In the genomic region with DNA sequence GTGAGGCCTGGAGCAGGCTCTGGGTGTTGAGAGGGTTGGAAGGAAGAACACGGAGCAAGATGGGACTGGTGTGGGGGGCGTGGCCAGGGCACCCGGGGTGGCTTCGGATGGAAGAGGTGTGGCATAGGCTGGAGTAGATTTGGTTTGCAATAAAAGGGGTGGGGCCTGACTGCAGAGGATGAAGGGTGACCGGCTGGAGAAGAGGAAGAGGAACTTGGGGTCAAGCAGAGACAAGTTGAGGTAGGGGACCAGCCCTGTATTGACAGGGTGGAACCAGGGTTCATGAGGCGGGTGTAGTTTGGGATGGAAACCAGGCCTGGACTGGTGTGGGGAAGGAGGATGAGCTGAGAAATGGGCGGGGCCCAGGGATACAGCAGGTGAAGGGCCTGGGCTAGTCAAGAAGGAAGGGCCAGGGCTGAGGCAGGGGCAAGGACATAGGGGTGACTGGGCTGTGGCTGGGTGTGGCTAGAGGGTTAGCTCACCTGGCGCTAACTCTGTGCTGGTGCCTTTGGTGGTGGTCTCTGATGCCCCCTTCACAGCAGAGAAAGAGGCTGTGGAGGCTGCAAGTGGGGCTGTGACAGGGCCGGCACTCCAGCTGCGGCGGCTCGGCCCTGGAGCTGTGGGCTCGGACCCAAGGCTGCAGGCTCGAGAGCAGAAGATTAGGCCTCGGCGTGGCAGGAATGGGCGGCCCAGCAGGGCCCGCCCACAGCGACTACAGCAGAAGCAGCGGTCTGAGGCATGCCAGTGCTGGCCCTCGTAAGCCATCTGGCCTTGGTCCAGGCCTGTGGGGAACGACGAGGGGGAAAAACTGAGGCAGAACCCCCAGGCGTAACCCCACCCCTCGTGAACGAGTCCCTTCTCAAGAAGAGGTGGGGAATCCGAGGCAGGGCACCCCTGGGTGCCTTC, we compare ENCODE assay signal across 9 cellular contexts. TPM values are rescaled to one million over a fixed set of nuclear protein-coding genes. Genes with fewer than 3 reads are reported as not detected.
DNase-seq lines count a peak whose midpoint lies in the region; ATAC-seq, FAIRE-seq and TF ChIP-seq lines count a peak whose summit lies in the region.
"Had no signal": no experiment of that assay in that cellular context is flagged by ENCODE, and none has a peak within 500 bp of the region (broad histone marks: within the 10 kb centered on the region; RNA-seq: fewer than 3 reads in every experiment).

No MANE protein-coding gene starts in this region.

- 51 to 64% methylated on average over 3 to 6 of the region's 27 CpGs for WGBS in gastroesophageal sphincter (ENCODE audit: low coverage in 1 of 2), 2 donors
- 54 to 68% (median 65%) methylated on average over 22 to 27 of the region's 27 CpGs for WGBS in small intestine, 3 donors

- H3K36me3 ChIP-seq in gastroesophageal sphincter (peaks cover 0 to 60% of the 10 kb centered on the region in 2 donors), small intestine (ENCODE audit: control insufficient read depth in 2 of 2, insufficient read depth in 2 of 2, low read length in 2 of 2) (peaks cover 0 to 9% of the 10 kb centered on the region in 2 donors)

- H3K4me3 Mint-ChIP-seq in IgD-negative memory B cell (peak overlapping the region in 3 of 4 donors; percentile 3 to 45 (median 35)), osteocyte (ENCODE audit: unreplicated experiment) (no peak overlapping the region)
- H3K4me3 Mint-ChIP-seq: activated T-cell treated with anti-CD3 and anti-CD28 coated beads, Interleukin-2, amount 50 U/mL, for 4 hours; T-helper 1 cell treated with Interleukin-12 subunit alpha and Interleukin-12 subunit beta and Interleukin-4 antibody, amounts not matched to agents 30 μg/mL and 1 μg/mL, for 36 hours had no signal

- in situ Hi-C loops in ACHN (cut with HindIII; ENCODE audit: low pct_ligation_motif_present, low pct_unique_long_range_greater_than_20kb, low sequenced_read_pairs), result no loop called here

- no peaks in the 10 kb centered on the region for H3K27me3 ChIP-seq in gastroesophageal sphincter
- no peaks in the 10 kb centered on the region for H3K27me3 ChIP-seq in small intestine (ENCODE audit: control insufficient read depth in 2 of 2, insufficient read depth in 2 of 2, low read length in 2 of 2)

- no peak for ATAC-seq in gastroesophageal sphincter

- H3K27ac ChIP-seq in gastroesophageal sphincter (peak overlapping the region in 3 of 4 donors; percentile 30 to 47 (median 41)), small intestine (ENCODE audit: low read depth in 1 of 2, low read length in 1 of 2) (peak overlapping the region in 1 of 2 donors; percentile 45)

- no peak for TF ChIP-seq POLR2A in gastroesophageal sphincter (IDR thresholded peaks at IDR 0.05)

- TF ChIP-seq CTCF in gastroesophageal sphincter (IDR thresholded peaks at IDR 0.05) (no peak), osteocyte (IDR thresholded peaks at IDR 0.05) (no peak)

- H3K4me3 ChIP-seq in gastroesophageal sphincter (no peak overlapping the region), small intestine (ENCODE audit: low read depth in 1 of 2, low read length in 2 of 2) (no peak overlapping the region)

- H3K36me3 Mint-ChIP-seq in IgD-negative memory B cell, result peaks cover 6% of the 10 kb centered on the region
- H3K36me3 Mint-ChIP-seq in osteocyte (ENCODE audit: unreplicated experiment), result peaks cover 19% of the 10 kb centered on the region

- H3K4me1 ChIP-seq in gastroesophageal sphincter (peaks cover 0 to 28% (median 3%) of the 10 kb centered on the region in 3 donors), small intestine (ENCODE audit: control insufficient read depth in 2 of 2, insufficient read depth in 1 of 2, low read depth in 1 of 2, low read length in 1 of 2) (no peaks in the 10 kb centered on the region)

- TF ChIP-seq EP300 in gastroesophageal sphincter (IDR thresholded peaks at IDR 0.05), result no peak

- FAIRE-seq in small intestine (lab: Jason Lieb, UNC), result no peak

- no peaks in the 10 kb centered on the region for H3K27me3 Mint-ChIP-seq in IgD-negative memory B cell
- no peaks in the 10 kb centered on the region for H3K27me3 Mint-ChIP-seq in osteocyte (ENCODE audit: unreplicated experiment)

- peaks cover 5 to 6% (median 6%) of the 10 kb centered on the region in 3 donors for H3K4me1 Mint-ChIP-seq in IgD-negative memory B cell
- H3K4me1 Mint-ChIP-seq in osteocyte (ENCODE audit: unreplicated experiment), result peaks cover 13% of the 10 kb centered on the region

- peaks cover 0 to 1% (median 0%) of the 10 kb centered on the region in 3 donors for H3K9me3 Mint-ChIP-seq in IgD-negative memory B cell
- peaks cover 4% of the 10 kb centered on the region for H3K9me3 Mint-ChIP-seq in osteocyte (ENCODE audit: unreplicated experiment)
- H3K9me3 Mint-ChIP-seq: activated T-cell treated with anti-CD3 and anti-CD28 coated beads, Interleukin-2, amount 50 U/mL, for 4 hours; T-helper 1 cell treated with Interleukin-12 subunit alpha and Interleukin-12 subunit beta and Interleukin-4 antibody, amounts not matched to agents 30 μg/mL and 1 μg/mL, for 36 hours had no signal

- H3K9me3 ChIP-seq in gastroesophageal sphincter (no peaks in the 10 kb centered on the region), small intestine (ENCODE audit: control insufficient read depth, low read depth) (no peaks in the 10 kb centered on the region)

- DNase-seq in SKM-1 treated with dmso at 0.1 percent for 144 hours (lab: John Stamatoyannopoulos, UW; ENCODE audit: unreplicated experiment) (peak; percentile 35), small intestine (peak; percentile 33), osteocyte (ENCODE audit: extremely low spot score, unreplicated experiment) (no peak), ACHN (no peak)
- DNase-seq in stimulated activated CD8-positive, alpha-beta memory T cell treated with anti-CD3 and anti-CD28 coated beads, Interleukin-4, amount 100 ng/mL, for 48 hours, result no peak
- DNase-seq: activated T-cell treated with anti-CD3 and anti-CD28 coated beads, Interleukin-2, amount 50 U/mL, for 4 hours had no signal

- peak overlapping the region in 2 of 3 donors; percentile 39 to 94 for H3K27ac Mint-ChIP-seq in IgD-negative memory B cell
- no peak overlapping the region for H3K27ac Mint-ChIP-seq in osteocyte (ENCODE audit: unreplicated experiment)
- H3K27ac Mint-ChIP-seq: T-helper 1 cell treated with Interleukin-12 subunit alpha and Interleukin-12 subunit beta and Interleukin-4 antibody, amounts not matched to agents 30 μg/mL and 1 μg/mL, for 36 hours had no signal

RNA-seq across cellular contexts. Expression of gene PLP2, which starts 5.0 kb away (rescaled TPM):
- polyA plus RNA-seq in IgD-negative memory B cell (292 TPM), small intestine (100 to 1,000 TPM in 1 of 3 donors, 10 to 100 TPM in 2; 47.6 to 189 (median 99.7) TPM)
- total RNA-seq in gastroesophageal sphincter (10 to 100 TPM; 57.9 to 78.7 (median 67.9) TPM), osteocyte (97.4 and 100 TPM in 2 replicates)

RNA-seq across cellular contexts. Expression of gene PRICKLE3, which starts 9.5 kb away (rescaled TPM):
- polyA plus RNA-seq in IgD-negative memory B cell, result 9.5 TPM
- 10 to 100 TPM in 2 of 4 donors, 1 to 10 TPM in 2; 6.2 to 15.9 (median 9.6) TPM for total RNA-seq in gastroesophageal sphincter
- 1 to 10 TPM; 3.6 to 6.7 (median 4.3) TPM for polyA plus RNA-seq in small intestine
- total RNA-seq in osteocyte, result 7.7 and 8.5 TPM in 2 replicates

RNA-seq across cellular contexts. Expression of gene MAGIX, which starts 14.1 kb away (rescaled TPM):
- polyA plus RNA-seq in IgD-negative memory B cell, result 0.49 TPM
- total RNA-seq in gastroesophageal sphincter, result 1 to 10 TPM in 3 of 4 donors, under 1 TPM in 1; 0.69 to 4.6 (median 3.1) TPM
- polyA plus RNA-seq in small intestine, result 1 to 10 TPM; 3.6 to 10.0 (median 9.2) TPM
- 1.2 and 2.3 TPM in 2 replicates for total RNA-seq in osteocyte

RNA-seq across cellular contexts. Expression of gene SYP, which starts 23.3 kb away (rescaled TPM):
- polyA plus RNA-seq in IgD-negative memory B cell, result 1.1 TPM
- 10 to 100 TPM in 1 of 4 donors, 1 to 10 TPM in 3; 2.9 to 10.5 (median 5.4) TPM for total RNA-seq in gastroesophageal sphincter
- polyA plus RNA-seq in small intestine, result 10 to 100 TPM in 1 of 3 donors, 1 to 10 TPM in 2; 2.2 to 33.5 (median 6.3) TPM
- total RNA-seq in osteocyte, result 1.5 and 2.3 TPM in 2 replicates

RNA-seq across cellular contexts. Expression of gene GPKOW, which starts 53.1 kb away (rescaled TPM):
- polyA plus RNA-seq in IgD-negative memory B cell (27.3 TPM), small intestine (10 to 100 TPM; 19.0 to 22.2 (median 20.1) TPM)
- total RNA-seq in gastroesophageal sphincter (10 to 100 TPM; 28.2 to 34.1 (median 31.5) TPM), osteocyte (23.3 and 23.9 TPM in 2 replicates)

Comparison
In these comparisons a context has a peak if more than half of its experiments do, and no peak if none do; other contexts are left out.
1. DNase-seq: peak in SKM-1 treated with dmso at 0.1 percent for 144 hours (single experiment) and small intestine (single experiment); none in stimulated activated CD8-positive, alpha-beta memory T cell treated with anti-CD3 and anti-CD28 coated beads, Interleukin-4, amount 100 ng/mL, for 48 hours (single experiment), osteocyte (single experiment) and ACHN (single experiment).